27 cellular contexts compared by ENCODE assay signal in genomic region chr14:93027810-93028723, GRCh38.
DNase-seq lines count a peak whose midpoint lies in the region; FAIRE-seq and TF ChIP-seq lines count a peak whose summit lies in the region.
"Had no signal": no experiment of that assay in that cellular context is flagged by ENCODE, and none has a peak within 500 bp of the region (broad histone marks: within the 10 kb centered on the region; RNA-seq: fewer than 3 reads in every experiment).

No MANE protein-coding gene starts in this region.

- no peaks in the 10 kb centered on the region for H3K36me3 ChIP-seq in H1 (ENCODE audit: control insufficient read depth in 2 of 4, insufficient read depth in 4 of 4, low read length in 3 of 4)
- H3K36me3 ChIP-seq in tibial nerve: no peaks in the 10 kb centered on the region
- H3K36me3 ChIP-seq: Peyer's patch had no signal

- H3K27ac ChIP-seq in H1 (ENCODE audit: low read depth, low read length): peak overlapping the region; percentile 4; the same call in 1 of the 2 replicates
- H3K27ac ChIP-seq in tibial nerve: peak overlapping the region; percentile 11 to 95 (median 68)
- H3K27ac ChIP-seq: GM23248, KMS-11, testis had no signal

- FAIRE-seq in HTR-8/SVneo (lab: Jason Lieb, UNC) (peak; percentile 13), H1 (lab: Jason Lieb, UNC) (no peak)
- FAIRE-seq: endothelial cell of umbilical vein had no signal

- no peaks in the 10 kb centered on the region for H3K23me2 ChIP-seq in H1 (ENCODE audit: low read depth, low read length)

- no peak overlapping the region for H3K56ac ChIP-seq in H1 (replicated peaks; ENCODE audit: insufficient read length, low read depth, low read length)

- H3K4me2 ChIP-seq in H1 (ENCODE audit: insufficient read depth in 1 of 2, low read depth in 2 of 2, low read length in 2 of 2): no peak overlapping the region
- H3K4me2 ChIP-seq: KMS-11 had no signal

- CTCF ChIA-PET in H1 (lab: Charles Lee; ENCODE audit: partially characterized antibody): interaction anchor here (1.0 to 2.5 kb wide), 6 partner anchors 9 to 104 kb away, joined by 3 to 10 read pairs (median 4); no protein-coding TSS in a partner anchor

- peaks cover 38% of the 10 kb centered on the region for H3K4me1 Mint-ChIP-seq in activated T-cell treated with anti-CD3 and anti-CD28 coated beads, Interleukin-2, amount 50 U/mL, for 24 hours (ENCODE audit: low read depth)

- WGBS in H1 (ENCODE audit: extremely low coverage in 1 of 2, insufficient coverage in 1 of 2, insufficient read length in 1 of 2, insufficient replicate concordance in 2 of 2, low coverage in 1 of 2, low lambda C conversion rate in 2 of 2, missing lambda C conversion rate in 1 of 2), 2 experiments: 91% methylated on average over 19 of the region's 19 CpGs; no CpG with 5 or more reads in 1 of the 2 experiments
- WGBS in tibial nerve, 2 donors: 75 to 82% methylated on average over 19 of the region's 19 CpGs

- no peak for TF ChIP-seq POLR2A in H1 (IDR thresholded peaks at IDR 0.05; ENCODE audit: control extremely low read depth in 1 of 2, low read depth in 2 of 2, low read length in 2 of 2)
- no peak for TF ChIP-seq POLR2A in tibial nerve (IDR thresholded peaks at IDR 0.05)

- H2BK20ac ChIP-seq in H1 (ENCODE audit: low read length): no peak overlapping the region

- POLR2A ChIA-PET in H1 (lab: Charles Lee; ENCODE audit: partially characterized antibody): interaction anchor here (1.0 kb wide), 1 partner anchor 85 kb away, joined by 3 read pairs; no protein-coding TSS in a partner anchor

- no peaks in the 10 kb centered on the region for H3K9me3 Mint-ChIP-seq in activated T-cell treated with anti-CD3 and anti-CD28 coated beads, Interleukin-2, amount 50 U/mL, for 24 hours
- H3K9me3 Mint-ChIP-seq: activated naive CD4-positive, alpha-beta T cell treated with anti-CD3 and anti-CD28 coated beads, Interleukin-2, amount 10 ng/mL, durations not matched to agents 7 days and 5 days; activated T-helper 1 cell treated with anti-CD3 and anti-CD28 coated beads, Interleukin-12 subunit alpha, Interleukin-12 subunit beta, Interleukin-2, Interleukin-4 antibody, amounts not matched to agents 30 ng/mL and 10 ng/mL and 1 ng/mL, durations not matched to agents 14 hours and 24 hours and 36 hours had no signal

- H3K4me3 Mint-ChIP-seq in activated T-cell treated with anti-CD3 and anti-CD28 coated beads, Interleukin-2, amount 50 U/mL, for 24 hours: no peak overlapping the region
- H3K4me3 Mint-ChIP-seq: activated naive CD4-positive, alpha-beta T cell treated with anti-CD3 and anti-CD28 coated beads, Interleukin-2, amount 10 ng/mL, durations not matched to agents 7 days and 5 days; activated T-helper 1 cell treated with anti-CD3 and anti-CD28 coated beads, Interleukin-12 subunit alpha, Interleukin-12 subunit beta, Interleukin-2, Interleukin-4 antibody, amounts not matched to agents 30 ng/mL and 10 ng/mL and 1 ng/mL, durations not matched to agents 14 hours and 24 hours and 36 hours; CD4-positive, alpha-beta memory T cell; stimulated activated naive B cell treated with anti-CD40 and anti-IgM and Interleukin-4, amounts not matched to agents 10 μg/mL and 1 μg/mL and 100 μg/mL, for 72 hours; T-helper 17 cell had no signal

- H4K5ac ChIP-seq in H1 (ENCODE audit: insufficient read length, low read depth, low read length): no peak overlapping the region

- no peaks in the 10 kb centered on the region for H3K27me3 Mint-ChIP-seq in activated T-cell treated with anti-CD3 and anti-CD28 coated beads, Interleukin-2, amount 50 U/mL, for 24 hours
- H3K27me3 Mint-ChIP-seq: activated naive CD4-positive, alpha-beta T cell treated with anti-CD3 and anti-CD28 coated beads, Interleukin-2, amount 10 ng/mL, durations not matched to agents 7 days and 5 days; CD4-positive, alpha-beta memory T cell; stimulated activated naive B cell treated with anti-CD40 and anti-IgM and Interleukin-4, amounts not matched to agents 10 μg/mL and 1 μg/mL and 100 μg/mL, for 72 hours; T-helper 17 cell had no signal

- H3K18ac ChIP-seq in H1 (ENCODE audit: extremely low read depth, low read length): no peak overlapping the region

- H3K23ac ChIP-seq in H1 (ENCODE audit: insufficient read length): no peak overlapping the region

- no peak overlapping the region for H2BK15ac ChIP-seq in H1 (ENCODE audit: low read length)

- no peak for TF ChIP-seq EP300 in H1 (IDR thresholded peaks at IDR 0.05; ENCODE audit: borderline replicate concordance in 1 of 2, low read depth in 2 of 2, low read length in 2 of 2)
- no peak for TF ChIP-seq EP300 in tibial nerve (IDR thresholded peaks at IDR 0.05)

- no peak overlapping the region for H2AK5ac ChIP-seq in H1 (ENCODE audit: low read depth, low read length)

- no peak overlapping the region for H2AFZ ChIP-seq in H1 (ENCODE audit: low read length)
- H2AFZ ChIP-seq: GM23248 had no signal

- TF ChIP-seq RAD21 in H1 (IDR thresholded peaks at IDR 0.05 in 1 of 2, conservative IDR thresholded peaks at IDR 0.05 in 1 of 2; ENCODE audit: low read depth in 2 of 2, low read length in 2 of 2): no peak

- peaks cover 8% of the 10 kb centered on the region for H3K36me3 Mint-ChIP-seq in activated T-cell treated with anti-CD3 and anti-CD28 coated beads, Interleukin-2, amount 50 U/mL, for 24 hours (ENCODE audit: low read depth)

- peak overlapping the region; percentile 46; the same call in 1 of the 2 replicates for H2BK5ac ChIP-seq in H1 (ENCODE audit: low read depth, low read length)

- H3K27me3 ChIP-seq in H1 (replicated peaks in 1 of 4; ENCODE audit: control insufficient read depth in 3 of 4, extremely low read depth in 1 of 4, insufficient read depth in 3 of 4, low read length in 3 of 4) (no peaks in the 10 kb centered on the region), tibial nerve (no peaks in the 10 kb centered on the region)
- H3K27me3 ChIP-seq: Peyer's patch, testis had no signal

- H3K4me3 ChIP-seq in H1 (ENCODE audit: extremely low read depth in 1 of 4, insufficient read depth in 2 of 4, low read depth in 3 of 4, low read length in 4 of 4) (no peak overlapping the region), tibial nerve (no peak overlapping the region)
- H3K4me3 ChIP-seq: GM23248, Peyer's patch, testis had no signal

- no peak for DNase-seq in HTR-8/SVneo (ENCODE audit: insufficient read length, low spot score)
- DNase-seq in H1 (ENCODE audit: low read depth in 1 of 2, low spot score in 2 of 2): no peak
- peak; percentile 77 for DNase-seq in kidney tubule cell (ENCODE audit: low spot score)
- DNase-seq in tibial nerve (ENCODE audit: low spot score in 2 of 2): no peak
- no peak for DNase-seq in NCI-H1930 (lab: John Stamatoyannopoulos, UW)
- DNase-seq in activated T-cell treated with anti-CD3 and anti-CD28 coated beads, Interleukin-2, amount 50 U/mL, for 24 hours: no peak
- no peak for DNase-seq in NCI-H1105 treated with DMSO at 0.1 percent for 48 hours (lab: John Stamatoyannopoulos, UW)
- DNase-seq: activated CD4-positive, alpha-beta T cell treated with anti-CD3 and anti-CD28 coated beads, Interleukin-2, amount 50 U/mL, for 1 hour; activated naive CD4-positive, alpha-beta T cell treated with anti-CD3 and anti-CD28 coated beads, Interleukin-2, amount 10 ng/mL, durations not matched to agents 7 days and 5 days; aorta; CD4-positive, alpha-beta memory T cell; central memory CD4-positive, alpha-beta T cell; DMS 273 treated with DMSO at 0.1 percent for 48 hours; glutamatergic neuron; GM23248; kidney glomerular epithelial cell; mesenchymal stem cell; NCI-H2171 treated with DMSO at 0.1 percent for 48 hours; NCI-H524 treated with DMSO at 0.1 percent for 48 hours; stimulated activated CD4-positive, alpha-beta T cell treated with anti-CD3 and anti-CD28 coated beads, Interleukin-2, amount 100 ng/mL, for 48 hours; stimulated activated naive B cell treated with anti-CD40 and anti-IgM and Interleukin-4, amounts not matched to agents 10 μg/mL and 1 μg/mL and 100 μg/mL, for 72 hours; T-helper 17 cell; testis had no signal

- peaks cover 4 to 24% (median 12%) of the 10 kb centered on the region in 4 experiments for H3K4me1 ChIP-seq in H1 (replicated peaks in 1 of 4; ENCODE audit: control insufficient read depth in 3 of 4, insufficient read depth in 4 of 4, low read length in 3 of 4)
- peaks cover 7 to 93% (median 40%) of the 10 kb centered on the region in 4 donors for H3K4me1 ChIP-seq in tibial nerve

- H3K9me3 ChIP-seq in H1 (ENCODE audit: insufficient read depth in 2 of 2, low read depth in 1 of 2, low read length in 1 of 2) (no peaks in the 10 kb centered on the region), tibial nerve (no peaks in the 10 kb centered on the region)
- H3K9me3 ChIP-seq: Peyer's patch, testis had no signal

- peaks cover 17 to 18% of the 10 kb centered on the region in 2 experiments for H4K20me1 ChIP-seq in H1 (replicated peaks in 1 of 2; ENCODE audit: control insufficient read depth in 1 of 2, insufficient read depth in 2 of 2, low read length in 2 of 2)

- no peak overlapping the region for H3K27ac Mint-ChIP-seq in activated T-cell treated with anti-CD3 and anti-CD28 coated beads, Interleukin-2, amount 50 U/mL, for 24 hours
- H3K27ac Mint-ChIP-seq: activated naive CD4-positive, alpha-beta T cell treated with anti-CD3 and anti-CD28 coated beads, Interleukin-2, amount 10 ng/mL, durations not matched to agents 7 days and 5 days; activated T-helper 1 cell treated with anti-CD3 and anti-CD28 coated beads, Interleukin-12 subunit alpha, Interleukin-12 subunit beta, Interleukin-2, Interleukin-4 antibody, amounts not matched to agents 30 ng/mL and 10 ng/mL and 1 ng/mL, durations not matched to agents 14 hours and 24 hours and 36 hours; stimulated activated naive B cell treated with anti-CD40 and anti-IgM and Interleukin-4, amounts not matched to agents 10 μg/mL and 1 μg/mL and 100 μg/mL, for 72 hours; T-helper 17 cell had no signal

- H3K9ac ChIP-seq in H1 (replicated peaks in 1 of 4; ENCODE audit: extremely low read depth in 1 of 4, low read depth in 3 of 4, low read length in 3 of 4): no peak overlapping the region
- H3K9ac ChIP-seq: GM23248, KMS-11 had no signal

- no peak overlapping the region for H4K91ac ChIP-seq in H1 (replicated peaks; ENCODE audit: insufficient read length, low read length)

- no peak overlapping the region for H3K14ac ChIP-seq in H1 (ENCODE audit: insufficient read length)

- no peak overlapping the region for H2BK120ac ChIP-seq in H1 (replicated peaks; ENCODE audit: low read depth, low read length)

- no peak overlapping the region for H2BK12ac ChIP-seq in H1 (ENCODE audit: low read depth, low read length)

- peaks cover 0 to 76% of the 10 kb centered on the region in 2 experiments; a peak in 2 of 4 replicates for H3K79me2 ChIP-seq in H1 (ENCODE audit: control insufficient read depth in 1 of 2, insufficient read depth in 2 of 2, low read length in 2 of 2)

- peaks cover 23% of the 10 kb centered on the region; the same call in 1 of the 2 replicates for H3K79me1 ChIP-seq in H1 (ENCODE audit: low read depth, low read length)

- TF ChIP-seq CTCF in H1 (IDR thresholded peaks at IDR 0.05; ENCODE audit: control extremely low read depth in 1 of 3, insufficient read depth in 1 of 3, low read depth in 1 of 3, low read length in 3 of 3) (no peak), tibial nerve (IDR thresholded peaks at IDR 0.05) (no peak)

- H3K4ac ChIP-seq in H1 (replicated peaks; ENCODE audit: insufficient read length, low read depth, low read length): no peak overlapping the region

- H4K8ac ChIP-seq in H1 (ENCODE audit: extremely low read depth, insufficient read depth, low read length): peak overlapping the region; percentile 29; the same call in 1 of the 2 replicates
